1 cellular context compared by ENCODE assay signal in genomic region chr2:25402477-25402876, GRCh38.
TF ChIP-seq lines count a peak whose summit lies in the region.

No MANE protein-coding gene starts in this region.

TF ChIP-seq in GM12878, 131 proteins besides CTCF, POLR2A, EP300 and RAD21 (continued from another document and continues in another):
- TF ChIP-seq ZNF592 (IDR thresholded peaks at IDR 0.05) (no peak), ZNF622 (IDR thresholded peaks at IDR 0.05) (no peak), CEBPZ (IDR thresholded peaks at IDR 0.05; ENCODE audit: low read depth, low read length) (no peak), MTA2 (IDR thresholded peaks at IDR 0.05; ENCODE audit: low read depth) (peak; percentile 30), POLR2AphosphoS5 (IDR thresholded peaks at IDR 0.05; ENCODE audit: low read length) (peak; percentile 82), NKRF (conservative IDR thresholded peaks at IDR 0.05) (no peak), BMI1 (IDR thresholded peaks at IDR 0.05; ENCODE audit: borderline replicate concordance) (no peak), SKIL (IDR thresholded peaks at IDR 0.05; ENCODE audit: low read depth, poor library complexity, severe bottlenecking) (peak; percentile 65), ZNF274 (IDR thresholded peaks at IDR 0.05; ENCODE audit: insufficient read depth, insufficient read length) (no peak), IKZF2 (IDR thresholded peaks at IDR 0.05) (peak in 1 of 2 experiments; percentile 53; a peak in 2 of 4 replicates), CHD2 (IDR thresholded peaks at IDR 0.05; ENCODE audit: borderline replicate concordance, low read depth, low read length) (no peak), CBX3 (IDR thresholded peaks at IDR 0.05; ENCODE audit: borderline replicate concordance, low read depth) (no peak), RCOR1 (conservative IDR thresholded peaks at IDR 0.05; ENCODE audit: low read depth, low read length) (no peak), SUZ12 (IDR thresholded peaks at IDR 0.05; ENCODE audit: unreplicated experiment) (no peak), IRF3 (IDR thresholded peaks at IDR 0.05) (no peak), USF1 (IDR thresholded peaks at IDR 0.05; ENCODE audit: borderline replicate concordance, extremely low read length, insufficient read depth, low read depth, low read length) (no peak), FOXM1 (IDR thresholded peaks at IDR 0.05; ENCODE audit: low read depth, low read length) (peak; percentile 41; the same call in 1 of the 2 replicates), EED (IDR thresholded peaks at IDR 0.05; ENCODE audit: low read depth) (peak; percentile 70), PKNOX1 (IDR thresholded peaks at IDR 0.05) (peak; percentile 96), SMAD5 (IDR thresholded peaks at IDR 0.05; ENCODE audit: low read depth) (peak; percentile 51; the same call in 1 of the 2 replicates), ZNF687 (IDR thresholded peaks at IDR 0.05) (0 out of 2 replicates have a peak, but pooled peaks have one; percentile 24), SIN3A (IDR thresholded peaks at IDR 0.05; ENCODE audit: low read depth, low read length) (no peak), NRF1 (conservative IDR thresholded peaks at IDR 0.05; ENCODE audit: low read depth, low read length) (no peak), ZNF384 (IDR thresholded peaks at IDR 0.05; ENCODE audit: borderline replicate concordance, low read depth, low read length) (no peak), ATF7 (IDR thresholded peaks at IDR 0.05; ENCODE audit: low read depth) (peak; percentile 37; the same call in 1 of the 2 replicates), BCL11A (IDR thresholded peaks at IDR 0.05; ENCODE audit: low read depth, low read length) (peak; percentile 47; the same call in 1 of the 2 replicates), BCLAF1 (IDR thresholded peaks at IDR 0.05) (no peak), CREM (IDR thresholded peaks at IDR 0.05; ENCODE audit: low read depth) (peak; percentile 78), HSF1 (IDR thresholded peaks at IDR 0.05; ENCODE audit: low read depth, low read length) (no peak), TCF7 (IDR thresholded peaks at IDR 0.05; ENCODE audit: borderline replicate concordance) (no peak)
